21 cellular contexts compared by ENCODE assay signal in genomic region chr4:8891255-8891645, GRCh38. TPM values are rescaled to one million over a fixed set of nuclear protein-coding genes. Genes with fewer than 3 reads are reported as not detected.
DNase-seq lines count a peak whose midpoint lies in the region; TF ChIP-seq lines count a peak whose summit lies in the region.
"Had no signal": no experiment of that assay in that cellular context is flagged by ENCODE, and none has a peak within 500 bp of the region (broad histone marks: within the 10 kb centered on the region; RNA-seq: fewer than 3 reads in every experiment).

No MANE protein-coding gene starts in this region.

- no peak for DNase-seq in H9
- peak; percentile 60 for DNase-seq in endodermal cell
- no peak for DNase-seq in nephron progenitor cell
- DNase-seq in activated CD8-positive, alpha-beta memory T cell treated with anti-CD3 and anti-CD28 coated beads, Interleukin-2, amount 50 U/mL, for 4 hours, result no peak
- DNase-seq in pons (ENCODE audit: low spot score), result no peak
- DNase-seq in effector CD8-positive, alpha-beta T cell (lab: John Stamatoyannopoulos, UW), result no peak
- DNase-seq: EL, HCEC 1CT, NCI-H1105, NCI-H146, NCI-H2029 treated with DMSO at 0.1 percent for 48 hours, NCI-H2171, NCI-H345, NCI-H526, OCI-M1 had no signal

- no peak overlapping the region for H3K4me3 ChIP-seq in endodermal cell (ENCODE audit: low read length)

- H3K14ac ChIP-seq in H9 (ENCODE audit: insufficient read depth, low read length), result 0 out of 2 replicates have a peak overlapping the region, but pooled peaks have one; percentile 14

- H2AK5ac ChIP-seq in H9 (ENCODE audit: insufficient read length, low read length), result no peak overlapping the region

- no peak overlapping the region for H2BK5ac ChIP-seq in H9 (ENCODE audit: insufficient read length, low read length)

- H3K9me3 ChIP-seq in ES-I3 (ENCODE audit: control insufficient read depth, insufficient read depth, low read length) (peaks cover 6% of the 10 kb centered on the region; the same call in 1 of the 2 replicates), H9 (ENCODE audit: control insufficient read depth, low read depth, low read length) (no peaks in the 10 kb centered on the region), endodermal cell (ENCODE audit: control insufficient read depth, low read length) (peaks cover 6% of the 10 kb centered on the region)

- no peaks in the 10 kb centered on the region for H3K79me2 ChIP-seq in H9 (ENCODE audit: insufficient read depth, low read length)

- WGBS in H9 (ENCODE audit: extremely low coverage, insufficient read length, low lambda C conversion rate), result no CpG with 5 or more reads among the region's 15 CpGs
- 38 to 44% methylated on average over 15 of the region's 15 CpGs for WGBS in endodermal cell (ENCODE audit: insufficient coverage in 1 of 2, insufficient read length in 1 of 2), 2 experiments

- H3K4me2 ChIP-seq in H9 (ENCODE audit: insufficient read depth, insufficient read length, low read length), result peak overlapping the region; percentile 26

- no peak overlapping the region for H4K91ac ChIP-seq in H9 (ENCODE audit: insufficient read length, low read depth, low read length)

- H3K27me3 Mint-ChIP-seq in H9 (ENCODE audit: low read depth) (peaks cover 99% of the 10 kb centered on the region), endodermal cell (ENCODE audit: insufficient read depth) (peaks cover 96% of the 10 kb centered on the region), nephron progenitor cell (ENCODE audit: low read depth, poor library complexity) (peaks cover 100% of the 10 kb centered on the region)

- no peak overlapping the region for H2BK15ac ChIP-seq in H9 (ENCODE audit: low read depth, low read length)

- no peak overlapping the region for H3K4ac ChIP-seq in H9 (ENCODE audit: low read depth, low read length)

- H2AFZ ChIP-seq in H9 (ENCODE audit: low read length), result no peak overlapping the region

- peak overlapping the region; percentile 25 for H3K18ac ChIP-seq in H9 (ENCODE audit: insufficient read length, low read depth, low read length)

- no peak overlapping the region for H2BK120ac ChIP-seq in H9 (ENCODE audit: low read depth, low read length, poor library complexity, severe bottlenecking)

- H3K27me3 ChIP-seq in H9 (ENCODE audit: insufficient read depth, low read length), result peaks cover 80% of the 10 kb centered on the region
- H3K27me3 ChIP-seq in endodermal cell (ENCODE audit: control insufficient read depth, insufficient read depth, low read length, poor library complexity, severe bottlenecking), result peaks cover 99% of the 10 kb centered on the region

- peak overlapping the region in 1 of 2 experiments; percentile 73; a peak in 3 of 5 replicates for H3K4me3 Mint-ChIP-seq in H9
- no peak overlapping the region for H3K4me3 Mint-ChIP-seq in endodermal cell
- H3K4me3 Mint-ChIP-seq in nephron progenitor cell, result peak overlapping the region; percentile 53
- H3K4me3 Mint-ChIP-seq: CD4-positive, CD25-positive, alpha-beta regulatory T cell; IgD-negative memory B cell had no signal

- no peaks in the 10 kb centered on the region for H4K20me1 ChIP-seq in H9 (ENCODE audit: control insufficient read depth, insufficient read depth, insufficient read length)

- no peak overlapping the region for H4K8ac ChIP-seq in H9 (replicated peaks; ENCODE audit: insufficient read length, low read depth, low read length)

- H3K27ac ChIP-seq in H9 (ENCODE audit: insufficient read length, low read depth, low read length) (no peak overlapping the region), endodermal cell (ENCODE audit: low read depth, low read length) (no peak overlapping the region)

- H3K23me2 ChIP-seq in H9 (ENCODE audit: insufficient read length, low read depth, low read length, poor library complexity, severe bottlenecking), result peaks cover 6% of the 10 kb centered on the region

- H3K36me3 Mint-ChIP-seq in H9 (ENCODE audit: insufficient read depth in 1 of 3, low read depth in 3 of 3) (peaks cover 0 to 3% (median 0%) of the 10 kb centered on the region in 3 experiments; a peak in 1 of 7 replicates), endodermal cell (ENCODE audit: low read depth) (no peaks in the 10 kb centered on the region), nephron progenitor cell (ENCODE audit: low read depth) (no peaks in the 10 kb centered on the region)
- H3K36me3 Mint-ChIP-seq: CD4-positive, CD25-positive, alpha-beta regulatory T cell; IgD-negative memory B cell had no signal

- no peaks in the 10 kb centered on the region for H3K79me1 ChIP-seq in H9 (ENCODE audit: insufficient read depth, low read depth, low read length, poor library complexity, severe bottlenecking)

- peaks cover 5 to 11% of the 10 kb centered on the region in 2 experiments; a peak in 3 of 5 replicates for H3K9me3 Mint-ChIP-seq in H9
- peaks cover 8% of the 10 kb centered on the region for H3K9me3 Mint-ChIP-seq in endodermal cell
- peaks cover 7% of the 10 kb centered on the region for H3K9me3 Mint-ChIP-seq in nephron progenitor cell

- no peak for TF ChIP-seq CTCF in H9 (conservative IDR thresholded peaks at IDR 0.05)
- TF ChIP-seq CTCF in endodermal cell (conservative IDR thresholded peaks at IDR 0.05), result no peak
- TF ChIP-seq CTCF in nephron progenitor cell (IDR thresholded peaks at IDR 0.05), result no peak

- H3K36me3 ChIP-seq in ES-I3 (ENCODE audit: insufficient read depth, low read length), result no peaks in the 10 kb centered on the region
- H3K36me3 ChIP-seq in endodermal cell (ENCODE audit: control insufficient read depth, insufficient read depth, low read length), result no peaks in the 10 kb centered on the region

- no peak overlapping the region for H3K56ac ChIP-seq in H9 (ENCODE audit: insufficient read length, low read depth, low read length)

- H3K4me1 ChIP-seq in ES-I3 (ENCODE audit: insufficient read depth, low read length), result peaks cover 8% of the 10 kb centered on the region; the same call in 1 of the 2 replicates
- no peaks in the 10 kb centered on the region for H3K4me1 ChIP-seq in H9 (ENCODE audit: insufficient read depth, low read length)
- H3K4me1 ChIP-seq in endodermal cell (ENCODE audit: control insufficient read depth, insufficient read depth, low read length), result no peaks in the 10 kb centered on the region

- H3K4me1 Mint-ChIP-seq in H9 (peaks cover 5 to 31% of the 10 kb centered on the region in 2 experiments), endodermal cell (peaks cover 1% of the 10 kb centered on the region), nephron progenitor cell (peaks cover 18% of the 10 kb centered on the region)
- H3K4me1 Mint-ChIP-seq: CD4-positive, CD25-positive, alpha-beta regulatory T cell; IgD-negative memory B cell had no signal

- H2BK12ac ChIP-seq in H9 (ENCODE audit: insufficient read length, low read depth, low read length), result no peak overlapping the region

- no peak overlapping the region; a peak in 1 of 7 replicates for H3K27ac Mint-ChIP-seq in H9
- H3K27ac Mint-ChIP-seq in endodermal cell, result no peak overlapping the region
- H3K27ac Mint-ChIP-seq in nephron progenitor cell, result no peak overlapping the region
- H3K27ac Mint-ChIP-seq: CD4-positive, CD25-positive, alpha-beta regulatory T cell had no signal

- peak overlapping the region; percentile 45; the same call in 1 of the 2 replicates for H3K9ac ChIP-seq in ES-I3 (ENCODE audit: low read depth, low read length)
- no peak overlapping the region for H3K9ac ChIP-seq in H9 (ENCODE audit: extremely low read depth, insufficient read length, low read length)
- H3K9ac ChIP-seq in endodermal cell (ENCODE audit: extremely low read depth, low read length, poor library complexity, severe bottlenecking), result no peak overlapping the region

- no peak overlapping the region for H4K5ac ChIP-seq in H9 (ENCODE audit: insufficient read length, low read depth, low read length)

- H2BK20ac ChIP-seq in H9 (ENCODE audit: low read depth, low read length, poor library complexity, severe bottlenecking), result no peak overlapping the region

- no peak overlapping the region for H3T11ph ChIP-seq in H9 (ENCODE audit: low read length)

- no peak overlapping the region for H3K23ac ChIP-seq in H9 (ENCODE audit: insufficient read length, low read depth, low read length)

RNA-seq across cellular contexts. Expression of gene HMX1, which starts 19.6 kb away (rescaled TPM):
- 0.26 and 0.31 TPM in 2 replicates for total RNA-seq in H9 (2021)
- 1 to 10 TPM in 1 of 2 donors, not detected in 1; 1.2 TPM for total RNA-seq in endodermal cell
- 1.4 TPM for polyA plus RNA-seq in endodermal cell (2013, experiment 1 of 2)
- polyA plus RNA-seq in endodermal cell (2013, experiment 2 of 2), result 0.95 TPM
- total RNA-seq: CD4-positive, CD25-positive, alpha-beta regulatory T cell; HT1080; Right ventricle myocardium inferior had no signal
- polyA plus RNA-seq: BJ; CD4-positive, CD25-positive, alpha-beta regulatory T cell; IgD-negative memory B cell had no signal
